In genomic region chr6:41427642-41428401, GRCh38 we compare ENCODE assay signal across 1 cellular context.
TF ChIP-seq lines count a peak whose summit lies in the region.

No MANE protein-coding gene starts in this region.

TF ChIP-seq in HepG2, 621 proteins besides CTCF, POLR2A, EP300 and RAD21 (continued from another document and continues in another):
- peak; percentile 64 for TF ChIP-seq RBFOX2 (IDR thresholded peaks at IDR 0.05; ENCODE audit: low read depth, low read length)
- TF ChIP-seq ZNF230 (CRISPR knock-in tag; IDR thresholded peaks at IDR 0.05), result no peak
- no peak for TF ChIP-seq FOSL1 (CRISPR knock-in tag; IDR thresholded peaks at IDR 0.05; ENCODE audit: borderline replicate concordance)
- no peak for TF ChIP-seq ZNF598 (CRISPR knock-in tag; IDR thresholded peaks at IDR 0.05; ENCODE audit: borderline replicate concordance)
- TF ChIP-seq HNF1A (IDR thresholded peaks at IDR 0.05; ENCODE audit: low read depth), result no peak
- TF ChIP-seq HNF1A (CRISPR knock-in tag; IDR thresholded peaks at IDR 0.05; ENCODE audit: borderline replicate concordance), result peak; percentile 56; the same call in 1 of the 2 replicates
- TF ChIP-seq CC2D1A (CRISPR knock-in tag; IDR thresholded peaks at IDR 0.05), result no peak
- no peak for TF ChIP-seq NR2F6 (IDR thresholded peaks at IDR 0.05)
- TF ChIP-seq NR2F6 (CRISPR knock-in tag; IDR thresholded peaks at IDR 0.05), result peak; percentile 29; the same call in 1 of the 2 replicates
- TF ChIP-seq RARG (CRISPR knock-in tag; IDR thresholded peaks at IDR 0.05; ENCODE audit: low read depth), result no peak
- TF ChIP-seq ZNF577 (CRISPR knock-in tag; IDR thresholded peaks at IDR 0.05; ENCODE audit: borderline replicate concordance, low read depth), result no peak
- TF ChIP-seq ZNF816 (CRISPR knock-in tag; IDR thresholded peaks at IDR 0.05; ENCODE audit: borderline replicate concordance), result no peak
- no peak for TF ChIP-seq SOX6 (IDR thresholded peaks at IDR 0.05)
- TF ChIP-seq SOX6 (CRISPR knock-in tag; IDR thresholded peaks at IDR 0.05), result peak; percentile 79
- TF ChIP-seq HES4 (CRISPR knock-in tag; IDR thresholded peaks at IDR 0.05; ENCODE audit: borderline replicate concordance), result peak; percentile 55; the same call in 1 of the 2 replicates
- TF ChIP-seq TARDBP (CRISPR knock-in tag; IDR thresholded peaks at IDR 0.05), result no peak
- no peak for TF ChIP-seq ZNF296 (CRISPR knock-in tag; conservative IDR thresholded peaks at IDR 0.05)
- TF ChIP-seq ZZZ3 (CRISPR knock-in tag; IDR thresholded peaks at IDR 0.05; ENCODE audit: borderline replicate concordance), result no peak
- no peak for TF ChIP-seq ATF4 (CRISPR knock-in tag; IDR thresholded peaks at IDR 0.05)
- no peak for TF ChIP-seq AKAP8 (CRISPR knock-in tag; IDR thresholded peaks at IDR 0.05)
- no peak for TF ChIP-seq PRMT3 (CRISPR knock-in tag; IDR thresholded peaks at IDR 0.05; ENCODE audit: borderline replicate concordance, low read depth)
- no peak for TF ChIP-seq SNAPC2 (CRISPR knock-in tag; IDR thresholded peaks at IDR 0.05)
- TF ChIP-seq DZIP1 (CRISPR knock-in tag; IDR thresholded peaks at IDR 0.05), result 0 out of 2 replicates have a peak, but pooled peaks have one; percentile 32
- no peak for TF ChIP-seq BATF2 (CRISPR knock-in tag; IDR thresholded peaks at IDR 0.05)
- TF ChIP-seq SP140L (CRISPR knock-in tag; IDR thresholded peaks at IDR 0.05; ENCODE audit: borderline replicate concordance), result no peak
- peak; percentile 58; the same call in 1 of the 2 replicates for TF ChIP-seq NCOA2 (CRISPR knock-in tag; IDR thresholded peaks at IDR 0.05)
- TF ChIP-seq ZNF839 (CRISPR knock-in tag; IDR thresholded peaks at IDR 0.05; ENCODE audit: borderline replicate concordance), result no peak
- no peak for TF ChIP-seq ZHX2 (IDR thresholded peaks at IDR 0.05; ENCODE audit: low read depth)
- 0 out of 2 replicates have a peak, but pooled peaks have one; percentile 70 for TF ChIP-seq ZHX2 (CRISPR knock-in tag; IDR thresholded peaks at IDR 0.05; ENCODE audit: borderline replicate concordance)
- no peak for TF ChIP-seq YEATS4 (CRISPR knock-in tag; IDR thresholded peaks at IDR 0.05; ENCODE audit: borderline replicate concordance)
- TF ChIP-seq ZBTB4 (CRISPR knock-in tag; IDR thresholded peaks at IDR 0.05; ENCODE audit: borderline replicate concordance), result no peak
- no peak for TF ChIP-seq SKI (IDR thresholded peaks at IDR 0.05; ENCODE audit: partially characterized antibody)
- TF ChIP-seq DPF2 (CRISPR knock-in tag; IDR thresholded peaks at IDR 0.05; ENCODE audit: borderline replicate concordance, low read depth), result no peak
- 0 out of 2 replicates have a peak, but pooled peaks have one; percentile 39 for TF ChIP-seq ARNT2 (CRISPR knock-in tag; IDR thresholded peaks at IDR 0.05; ENCODE audit: low read depth)
- TF ChIP-seq PATZ1 (CRISPR knock-in tag; IDR thresholded peaks at IDR 0.05), result peak; percentile 95
- no peak for TF ChIP-seq KDM2A (CRISPR knock-in tag; IDR thresholded peaks at IDR 0.05; ENCODE audit: borderline replicate concordance, low read depth)
- TF ChIP-seq ZNF570 (CRISPR knock-in tag; IDR thresholded peaks at IDR 0.05; ENCODE audit: borderline replicate concordance), result no peak
- TF ChIP-seq THRA (CRISPR knock-in tag; IDR thresholded peaks at IDR 0.05; ENCODE audit: borderline replicate concordance), result no peak
- 0 out of 2 replicates have a peak, but pooled peaks have one; percentile 13 for TF ChIP-seq ZNF747 (CRISPR knock-in tag; IDR thresholded peaks at IDR 0.05; ENCODE audit: borderline replicate concordance)
- no peak for TF ChIP-seq SMARCE1 (IDR thresholded peaks at IDR 0.05; ENCODE audit: borderline replicate concordance)
- peak; percentile 16; the same call in 1 of the 2 replicates for TF ChIP-seq NR2C2 (CRISPR knock-in tag; IDR thresholded peaks at IDR 0.05; ENCODE audit: borderline replicate concordance)
